In the genomic region with DNA sequence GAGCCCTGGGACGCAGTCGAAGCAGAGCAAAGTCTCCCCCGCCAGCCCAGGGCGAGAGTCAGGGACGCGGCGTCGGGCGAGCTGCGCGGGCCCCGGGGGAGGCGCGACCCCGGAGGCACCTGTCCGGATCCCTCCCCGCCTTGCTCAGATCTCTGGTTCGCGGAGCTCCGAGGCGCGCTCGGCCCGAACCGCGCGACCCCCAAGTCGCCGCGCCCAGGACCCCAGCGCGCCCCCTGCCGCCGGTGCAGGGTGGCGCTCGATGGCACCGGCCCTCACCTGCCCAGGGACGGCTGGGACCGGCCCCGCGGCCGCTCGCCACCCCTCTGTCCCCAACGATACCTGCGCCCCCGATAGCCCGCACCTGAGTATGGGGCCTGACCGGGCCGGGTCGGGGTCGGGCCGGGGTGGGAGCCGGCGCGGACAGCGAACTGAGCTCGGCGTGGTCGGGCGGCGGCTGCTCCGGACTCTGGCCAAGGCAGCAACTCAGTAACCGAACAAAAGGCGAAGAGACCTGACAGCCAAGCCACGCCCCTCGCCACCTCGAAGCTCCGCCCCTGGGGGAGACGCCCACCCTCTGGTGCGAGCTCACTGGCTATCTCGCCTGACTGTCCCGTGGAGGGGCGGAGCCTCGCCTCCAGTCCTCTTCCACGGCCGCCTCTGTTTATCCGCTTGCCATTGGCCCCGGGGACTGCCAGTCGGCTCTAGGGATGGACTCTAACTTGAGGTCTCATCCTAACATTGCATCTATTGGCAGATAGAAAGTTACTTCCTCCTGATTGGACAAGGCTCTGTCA, we compare ENCODE assay signal across 8 cellular contexts. TPM values are rescaled to one million over a fixed set of nuclear protein-coding genes. Genes with fewer than 3 reads are reported as not detected.
DNase-seq lines count a peak whose midpoint lies in the region; ATAC-seq and TF ChIP-seq lines count a peak whose summit lies in the region.

A gene (minus strand): TSS at position 485 of the 794 bp plus-strand sequence. CDS start 14,857 bp downstream, outside the sequence.

- TF ChIP-seq CTCF in BJ (IDR thresholded peaks at IDR 0.05; ENCODE audit: insufficient read depth, low read depth, low read length) (no peak), IMR-90 (conservative IDR thresholded peaks at IDR 0.05; ENCODE audit: low read depth, low read length) (peak; percentile 52)

- H3K27ac ChIP-seq in IMR-90 (ENCODE audit: insufficient read depth, low read length) (peak within 1 kb of the TSS; percentile 26), epithelial cell of prostate (peak within 1 kb of the TSS; percentile 100)

- H3K36me3 ChIP-seq in BJ (ENCODE audit: control insufficient read depth, insufficient read depth, low read length) (no peaks in the 10 kb centered on the region), IMR-90 (ENCODE audit: control insufficient read depth, insufficient read depth, low read length) (0 out of 2 replicates have a peak, but pooled peaks cover 2% of the 10 kb centered on the region)

- intact Hi-C loops in IMR-90 (cut with micrococcal nuclease): no loop called here

- H2BK15ac ChIP-seq in IMR-90 (ENCODE audit: low read depth, low read length): peak within 1 kb of the TSS; percentile 47; the same call in 1 of the 3 replicates

- peak within 1 kb of the TSS; percentile 80 for H2AFZ ChIP-seq in IMR-90 (replicated peaks; ENCODE audit: low read length, poor library complexity)

- POLR2A ChIA-PET in BJ (lab: Charles Lee) (interaction anchor here (0.7 to 1.0 kb wide), 5 partner anchors 15 to 269 kb away, joined by 3 to 9 read pairs (median 3); a partner anchor contains a TSS), IMR-90 (lab: Charles Lee; ENCODE audit: unreplicated experiment) (interaction anchor here (0.9 to 1.4 kb wide), 3 partner anchors 9 to 97 kb away, joined by 3 to 6 read pairs (median 4); no protein-coding TSS in a partner anchor)

- H3K4me3 ChIP-seq in BJ (ENCODE audit: low read depth, low read length) (peak within 1 kb of the TSS; percentile 73), IMR-90 (ENCODE audit: insufficient read depth, low read depth, low read length) (peak within 1 kb of the TSS; percentile 55), mononuclear cell (ENCODE audit: low read length) (peak within 1 kb of the TSS; percentile 43)

- H4K8ac ChIP-seq in IMR-90 (ENCODE audit: low read depth in 2 of 2, low read length in 2 of 2): peak within 1 kb of the TSS in 1 of 2 experiments; percentile 86; a peak in 2 of 4 replicates

- no peaks in the 10 kb centered on the region for H3K36me3 Mint-ChIP-seq in activated T-cell treated with anti-CD3 and anti-CD28 coated beads, Interleukin-2, amount 50 U/mL, for 24 hours (ENCODE audit: low read depth)

- H3K23ac ChIP-seq in IMR-90 (ENCODE audit: low read depth, low read length): peak within 1 kb of the TSS; percentile 2; the same call in 1 of the 2 replicates

- H3K9me3 Mint-ChIP-seq in activated T-cell treated with anti-CD3 and anti-CD28 coated beads, Interleukin-2, amount 50 U/mL, for 24 hours: no peaks in the 10 kb centered on the region

- no peak within 1 kb of the TSS for H2BK5ac ChIP-seq in IMR-90 (ENCODE audit: low read depth, low read length, poor library complexity, severe bottlenecking)

- H4K20me1 ChIP-seq in IMR-90 (ENCODE audit: insufficient read depth, low read length): peaks cover 13% of the 10 kb centered on the region; the same call in 1 of the 2 replicates

- H3K56ac ChIP-seq in IMR-90 (ENCODE audit: extremely low read depth, insufficient read depth, low read length): no peak within 1 kb of the TSS

- TF ChIP-seq POLR2A in IMR-90 (IDR thresholded peaks at IDR 0.05; ENCODE audit: low read depth, low read length): peak; percentile 86

- H3K9me3 ChIP-seq in IMR-90 (ENCODE audit: control insufficient read depth, insufficient read depth, low read length): no peaks in the 10 kb centered on the region
- no peaks in the 10 kb centered on the region for H3K9me3 ChIP-seq in mononuclear cell (ENCODE audit: low read depth, low read length)

- H3K4me1 Mint-ChIP-seq in activated T-cell treated with anti-CD3 and anti-CD28 coated beads, Interleukin-2, amount 50 U/mL, for 24 hours (ENCODE audit: low read depth): peaks cover 30% of the 10 kb centered on the region

- no TSS peak for BruUV-seq in IMR-90 (replicated peaks; lab: Mats Ljungman, UMichigan)

- peak within 1 kb of the TSS; percentile 66 for H3K9ac ChIP-seq in IMR-90 (ENCODE audit: low read depth, low read length)

- H3K18ac ChIP-seq in IMR-90 (ENCODE audit: low read depth, low read length): peak within 1 kb of the TSS; percentile 28; the same call in 1 of the 2 replicates

- peaks cover 36% of the 10 kb centered on the region for H3K27me3 Mint-ChIP-seq in activated T-cell treated with anti-CD3 and anti-CD28 coated beads, Interleukin-2, amount 50 U/mL, for 24 hours

- WGBS in IMR-90 (ENCODE audit: extremely low coverage in 2 of 2, insufficient read length in 1 of 2), 2 experiments: 1% methylated on average over 33 of the region's 79 CpGs; no CpG with 5 or more reads in 1 of the 2 experiments

- TF ChIP-seq RAD21 in IMR-90 (IDR thresholded peaks at IDR 0.05; ENCODE audit: low read length): peak; percentile 8; the same call in 1 of the 2 replicates

- H3K27me3 ChIP-seq in BJ (ENCODE audit: control insufficient read depth, insufficient read depth, low read length): no peaks in the 10 kb centered on the region; the same call in 1 of the 2 replicates
- H3K27me3 ChIP-seq in IMR-90 (ENCODE audit: control insufficient read depth, insufficient read depth, low read length): 0 out of 2 replicates have a peak, but pooled peaks cover 2% of the 10 kb centered on the region
- peaks cover 3% of the 10 kb centered on the region for H3K27me3 ChIP-seq in mononuclear cell (ENCODE audit: insufficient read depth, low read length)

- peak within 1 kb of the TSS; percentile 84 for H2AK5ac ChIP-seq in IMR-90 (ENCODE audit: low read depth, low read length)

- peaks cover 4 to 39% of the 10 kb centered on the region in 2 experiments; a peak in 3 of 4 replicates for H3K79me1 ChIP-seq in IMR-90 (ENCODE audit: low read depth in 1 of 2, low read length in 2 of 2)

- dilution Hi-C loops in IMR-90 (cut with HindIII; ENCODE audit: low sequenced_read_pairs, unreplicated experiment): no loop called here

- DNase-seq in BJ (ENCODE audit: low read depth): peak; percentile 98
- DNase-seq in IMR-90: peak; percentile 99
- DNase-seq in OCI-M1 (lab: John Stamatoyannopoulos, UW): peak; percentile 99
- DNase-seq in activated T-cell treated with anti-CD3 and anti-CD28 coated beads, Interleukin-2, amount 50 U/mL, for 24 hours: peak; percentile 91
- peak; percentile 100 for DNase-seq in epithelial cell of prostate (ENCODE audit: low read depth, low spot score)
- peak; percentile 84 to 93 for DNase-seq in stimulated activated CD8-positive, alpha-beta memory T cell treated with anti-CD3 and anti-CD28 coated beads, Interleukin-2, amount 100 ng/mL, for 48 hours (ENCODE audit: low read depth in 2 of 2)

- peak within 1 kb of the TSS; percentile 2; the same call in 1 of the 2 replicates for H2BK120ac ChIP-seq in IMR-90 (ENCODE audit: low read depth, low read length)

- peak within 1 kb of the TSS; percentile 48 for H3K4ac ChIP-seq in IMR-90 (ENCODE audit: low read depth, low read length)

- no peak within 1 kb of the TSS for H2BK20ac ChIP-seq in IMR-90 (ENCODE audit: low read depth, low read length)

- ATAC-seq in GM19452 (IDR thresholded peaks at IDR 0.05; ENCODE audit: unreplicated experiment): peak; percentile 70
- peak; percentile 99 for ATAC-seq in IMR-90 (ENCODE audit: low read depth)

- no peak within 1 kb of the TSS for H3K27ac Mint-ChIP-seq in activated T-cell treated with anti-CD3 and anti-CD28 coated beads, Interleukin-2, amount 50 U/mL, for 24 hours

- H4K91ac ChIP-seq in IMR-90 (ENCODE audit: insufficient read depth, low read depth, low read length): peak within 1 kb of the TSS; percentile 26; the same call in 1 of the 2 replicates

- H3K4me3 Mint-ChIP-seq in activated T-cell treated with anti-CD3 and anti-CD28 coated beads, Interleukin-2, amount 50 U/mL, for 24 hours: peak within 1 kb of the TSS; percentile 27

- H3K4me2 ChIP-seq in IMR-90 (ENCODE audit: low read depth, low read length): peak within 1 kb of the TSS; percentile 97

- peak within 1 kb of the TSS; percentile 85 for H3K14ac ChIP-seq in IMR-90 (replicated peaks; ENCODE audit: low read depth, low read length)

- peak within 1 kb of the TSS; percentile 94 for H2AK9ac ChIP-seq in IMR-90 (replicated peaks; ENCODE audit: low read depth, low read length, poor library complexity)

- peaks cover 20% of the 10 kb centered on the region for H3K4me1 ChIP-seq in IMR-90 (ENCODE audit: control insufficient read depth, insufficient read depth, low read length)
- H3K4me1 ChIP-seq in mononuclear cell (ENCODE audit: insufficient read depth, low read length): peaks cover 48% of the 10 kb centered on the region

- CTCF ChIA-PET in BJ (lab: Yijun Ruan, JAX): interaction anchor here (0.6 to 6.6 kb wide), 21 partner anchors 9 to 279 kb away, joined by 3 to 67 read pairs (median 3); a partner anchor contains a TSS
- CTCF ChIA-PET in IMR-90 (lab: Yijun Ruan, JAX): interaction anchor here (0.7 to 1.4 kb wide), 9 partner anchors 9 to 51 kb away, joined by 3 to 12 read pairs (median 3); no protein-coding TSS in a partner anchor

- in situ Hi-C loops in IMR-90 (cut with MboI; ENCODE audit: low sequenced_read_pairs): no loop called here

- H3K9me1 ChIP-seq in IMR-90 (ENCODE audit: insufficient read depth, low read length): 0 out of 2 replicates have a peak, but pooled peaks cover 2% of the 10 kb centered on the region

- peak within 1 kb of the TSS; percentile 72 for H4K5ac ChIP-seq in IMR-90 (ENCODE audit: low read depth, low read length)

TF ChIP-seq in IMR-90, 13 proteins besides CTCF, POLR2A, EP300 and RAD21 (continues in another document):
- TF ChIP-seq, protein P1, sequence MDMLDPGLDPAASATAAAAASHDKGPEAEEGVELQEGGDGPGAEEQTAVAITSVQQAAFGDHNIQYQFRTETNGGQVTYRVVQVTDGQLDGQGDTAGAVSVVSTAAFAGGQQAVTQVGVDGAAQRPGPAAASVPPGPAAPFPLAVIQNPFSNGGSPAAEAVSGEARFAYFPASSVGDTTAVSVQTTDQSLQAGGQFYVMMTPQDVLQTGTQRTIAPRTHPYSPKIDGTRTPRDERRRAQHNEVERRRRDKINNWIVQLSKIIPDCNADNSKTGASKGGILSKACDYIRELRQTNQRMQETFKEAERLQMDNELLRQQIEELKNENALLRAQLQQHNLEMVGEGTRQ (IDR thresholded peaks at IDR 0.05; ENCODE audit: low read depth, low read length): no peak
- peak; percentile 39 for TF ChIP-seq RCOR1 (IDR thresholded peaks at IDR 0.05; ENCODE audit: insufficient replicate concordance, low read length)
- peak; percentile 57; the same call in 1 of the 2 replicates for TF ChIP-seq FOS (IDR thresholded peaks at IDR 0.05; ENCODE audit: low read depth, low read length)
- TF ChIP-seq MAZ (IDR thresholded peaks at IDR 0.05; ENCODE audit: borderline replicate concordance, low read depth, low read length): peak; percentile 5; the same call in 1 of the 2 replicates

RNA-seq across cellular contexts. Expression of the gene that starts here (rescaled TPM):
- polyA plus RNA-seq in BJ (2011; rRNA removed) (7.3 and 9.4 TPM in 2 replicates), IMR-90 (2012; rRNA removed) (27.3 and 28.4 TPM in 2 replicates)
- 10.6 and 16.2 TPM in 2 replicates for polyA minus RNA-seq in BJ (2011; rRNA and poly(A)+ RNA removed)
- total RNA-seq in IMR-90 (2012; rRNA removed) (12.9 and 14.7 TPM in 2 replicates), mononuclear cell (40.5 TPM)
- polyA plus RNA-seq in IMR-90 (2012; cell fraction: cytosol; rRNA removed): 14.0 and 35.6 TPM in 2 replicates
- polyA plus RNA-seq in IMR-90 (2012; cell fraction: nucleus; rRNA removed; ENCODE audit: low replicate concordance): 17.9 and 32.0 TPM in 2 replicates

Comparison
In these comparisons a context has a peak if more than half of its experiments do, and no peak if none do; other contexts are left out.
1. Peak in every context shown above with its lines: DNase-seq, ATAC-seq, H3K4me3 ChIP-seq and H3K27ac ChIP-seq.